12 cellular contexts compared by ENCODE assay signal in the genomic region with DNA sequence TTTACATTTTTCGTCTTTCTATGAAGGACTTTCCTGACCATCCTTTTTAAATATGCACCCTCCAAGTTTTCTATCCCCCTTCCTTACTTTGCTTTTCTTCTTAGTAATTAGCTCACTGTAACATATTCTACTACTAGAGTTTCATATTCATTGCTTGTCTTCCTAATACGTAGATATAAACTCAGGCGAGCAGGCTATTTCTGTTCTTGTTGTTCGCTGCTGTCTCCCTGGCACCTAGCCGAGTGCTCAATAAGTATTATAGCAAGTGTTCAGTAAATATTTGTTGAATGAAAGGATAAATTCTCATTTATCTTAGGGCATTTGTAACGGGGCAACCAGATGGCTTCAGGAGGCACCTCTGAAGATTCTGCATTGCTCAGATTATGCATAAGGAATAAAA. TPM values are rescaled to one million over a fixed set of nuclear protein-coding genes. Genes with fewer than 3 reads are reported as not detected.
A peak's percentile ranks its signal among the peaks of the same experiment; 100 is the strongest.
DNase-seq lines count a peak whose midpoint lies in the region; ATAC-seq lines count a peak whose summit lies in the region.
"Had no signal": no experiment of that assay in that cellular context is flagged by ENCODE, and none has a peak within 500 bp of the region (broad histone marks: within the 10 kb centered on the region; RNA-seq: fewer than 3 reads in every experiment).

No MANE protein-coding gene starts in this region.

- no peaks in the 10 kb centered on the region for H3K9me3 Mint-ChIP-seq in activated T-cell treated with anti-CD3 and anti-CD28 coated beads, Interleukin-2, amount 50 U/mL, for 4 hours
- no peaks in the 10 kb centered on the region for H3K9me3 Mint-ChIP-seq in activated CD4-positive, alpha-beta memory T cell treated with anti-CD3 and anti-CD28 coated beads, Interleukin-2, amount 10 ng/mL, durations not matched to agents 7 days and 5 days
- H3K9me3 Mint-ChIP-seq in stimulated activated effector memory CD8-positive, alpha-beta T cell treated with anti-CD3 and anti-CD28 coated beads, Interleukin-12 subunit alpha, Interleukin-12 subunit beta, amount 100 ng/mL, for 72 hours: no peaks in the 10 kb centered on the region
- H3K9me3 Mint-ChIP-seq: brain, neural crest cell had no signal

- DNase-seq in activated T-cell treated with anti-CD3 and anti-CD28 coated beads, Interleukin-2, amount 50 U/mL, for 4 hours: no peak
- DNase-seq in activated T-cell treated with anti-CD3 and anti-CD28 coated beads, Interleukin-2, amount 50 U/mL, for 48 hours: no peak
- peak; percentile 84 for DNase-seq in NCI-H2029 (lab: John Stamatoyannopoulos, UW)
- DNase-seq in activated CD4-positive, alpha-beta memory T cell treated with anti-CD3 and anti-CD28 coated beads, Interleukin-2, amount 10 ng/mL, durations not matched to agents 7 days and 5 days: no peak
- DNase-seq in stimulated activated effector memory CD8-positive, alpha-beta T cell treated with anti-CD3 and anti-CD28 coated beads, Interleukin-12 subunit alpha, Interleukin-12 subunit beta, amount 100 ng/mL, for 72 hours (ENCODE audit: low spot score in 2 of 2): no peak
- no peak for DNase-seq in G401 (ENCODE audit: low spot score)
- DNase-seq: esophagus squamous epithelium, islet precursor cell had no signal

- no peaks in the 10 kb centered on the region for H3K27me3 Mint-ChIP-seq in activated T-cell treated with anti-CD3 and anti-CD28 coated beads, Interleukin-2, amount 50 U/mL, for 4 hours (ENCODE audit: low read depth)
- H3K27me3 Mint-ChIP-seq in activated CD4-positive, alpha-beta memory T cell treated with anti-CD3 and anti-CD28 coated beads, Interleukin-2, amount 10 ng/mL, durations not matched to agents 7 days and 5 days: no peaks in the 10 kb centered on the region
- H3K27me3 Mint-ChIP-seq: brain had no signal

- in situ Hi-C loops in G401 (cut with HindIII; ENCODE audit: low sequenced_read_pairs): no loop called here

- H3K4me3 Mint-ChIP-seq in activated T-cell treated with anti-CD3 and anti-CD28 coated beads, Interleukin-2, amount 50 U/mL, for 4 hours: peak overlapping the region; percentile 100
- H3K4me3 Mint-ChIP-seq in activated CD4-positive, alpha-beta memory T cell treated with anti-CD3 and anti-CD28 coated beads, Interleukin-2, amount 10 ng/mL, durations not matched to agents 7 days and 5 days: peak overlapping the region; percentile 97
- peak overlapping the region; percentile 96 for H3K4me3 Mint-ChIP-seq in stimulated activated effector memory CD8-positive, alpha-beta T cell treated with anti-CD3 and anti-CD28 coated beads, Interleukin-12 subunit alpha, Interleukin-12 subunit beta, amount 100 ng/mL, for 72 hours
- H3K4me3 Mint-ChIP-seq: brain, neural crest cell had no signal

- CTCF ChIA-PET in activated CD4-positive, alpha-beta memory T cell treated with anti-CD3 and anti-CD28 coated beads, Interleukin-2, amount 10 ng/mL, durations not matched to agents 7 days and 5 days (lab: Charles Lee): interaction anchor here (1.0 to 2.3 kb wide), 3 partner anchors 10 to 135 kb away, joined by 3 to 7 read pairs (median 7); no protein-coding TSS in a partner anchor

- POLR2A ChIA-PET in activated CD4-positive, alpha-beta memory T cell treated with anti-CD3 and anti-CD28 coated beads, Interleukin-2, amount 10 ng/mL, durations not matched to agents 7 days and 5 days (lab: Charles Lee): interaction anchor here (0.8 to 10.0 kb wide), 5 partner anchors 7 to 118 kb away, joined by 3 to 135 read pairs (median 17); a partner anchor contains a TSS

- peaks cover 72% of the 10 kb centered on the region for H3K4me1 Mint-ChIP-seq in activated T-cell treated with anti-CD3 and anti-CD28 coated beads, Interleukin-2, amount 50 U/mL, for 4 hours (ENCODE audit: low read depth)
- H3K4me1 Mint-ChIP-seq in activated CD4-positive, alpha-beta memory T cell treated with anti-CD3 and anti-CD28 coated beads, Interleukin-2, amount 10 ng/mL, durations not matched to agents 7 days and 5 days: peaks cover 72% of the 10 kb centered on the region
- H3K4me1 Mint-ChIP-seq in stimulated activated effector memory CD8-positive, alpha-beta T cell treated with anti-CD3 and anti-CD28 coated beads, Interleukin-12 subunit alpha, Interleukin-12 subunit beta, amount 100 ng/mL, for 72 hours: peaks cover 34% of the 10 kb centered on the region

- peak overlapping the region; percentile 29 for H3K27ac Mint-ChIP-seq in activated CD4-positive, alpha-beta memory T cell treated with anti-CD3 and anti-CD28 coated beads, Interleukin-2, amount 10 ng/mL, durations not matched to agents 7 days and 5 days
- peak overlapping the region; percentile 98 for H3K27ac Mint-ChIP-seq in stimulated activated effector memory CD8-positive, alpha-beta T cell treated with anti-CD3 and anti-CD28 coated beads, Interleukin-12 subunit alpha, Interleukin-12 subunit beta, amount 100 ng/mL, for 72 hours

- H3K36me3 Mint-ChIP-seq in activated T-cell treated with anti-CD3 and anti-CD28 coated beads, Interleukin-2, amount 50 U/mL, for 4 hours (ENCODE audit: insufficient read depth): no peaks in the 10 kb centered on the region
- H3K36me3 Mint-ChIP-seq in activated CD4-positive, alpha-beta memory T cell treated with anti-CD3 and anti-CD28 coated beads, Interleukin-2, amount 10 ng/mL, durations not matched to agents 7 days and 5 days (ENCODE audit: low read depth): no peaks in the 10 kb centered on the region
- H3K36me3 Mint-ChIP-seq in stimulated activated effector memory CD8-positive, alpha-beta T cell treated with anti-CD3 and anti-CD28 coated beads, Interleukin-12 subunit alpha, Interleukin-12 subunit beta, amount 100 ng/mL, for 72 hours: no peaks in the 10 kb centered on the region
- H3K36me3 Mint-ChIP-seq: brain had no signal

- ATAC-seq in activated T-cell treated with anti-CD3 and anti-CD28 coated beads, Interleukin-2, amount 50 U/mL, for 4 hours: no peak
- ATAC-seq in stimulated activated effector memory CD8-positive, alpha-beta T cell treated with anti-CD3 and anti-CD28 coated beads, Interleukin-12 subunit alpha, Interleukin-12 subunit beta, amount 100 ng/mL, for 72 hours: no peak
- no peak for ATAC-seq in GM21786 (IDR thresholded peaks at IDR 0.05; ENCODE audit: unreplicated experiment)
- no peak for ATAC-seq in GM18861 (IDR thresholded peaks at IDR 0.05; ENCODE audit: unreplicated experiment)

RNA-seq across cellular contexts. Expression of a gene that starts 6.8 kb away (rescaled TPM):
- 100 to 1,000 TPM; 164 to 204 (median 170) TPM for total RNA-seq in activated T-cell treated with anti-CD3 and anti-CD28 coated beads, Interleukin-2, amount 50 U/mL, for 4 hours
- 100 to 1,000 TPM; 125 to 126 TPM for total RNA-seq in activated CD4-positive, alpha-beta memory T cell treated with anti-CD3 and anti-CD28 coated beads, Interleukin-2, amount 10 ng/mL, durations not matched to agents 7 days and 5 days
- 36.6 and 48.6 TPM in 2 replicates for total RNA-seq in G401 (2014; rRNA removed; shearing (Covaris generic))
